Comparison of ENCODE assay signal across 8 cellular contexts in genomic region chr6:90274481-90275030, GRCh38. TPM values are rescaled to one million over a fixed set of nuclear protein-coding genes. Genes with fewer than 3 reads are reported as not detected.
DNase-seq lines count a peak whose midpoint lies in the region; ATAC-seq lines count a peak whose summit lies in the region.

No MANE protein-coding gene starts in this region.

- POLR2A ChIA-PET in CD8-positive, alpha-beta memory T cell (lab: Charles Lee), result interaction anchor here (0.7 to 4.0 kb wide), 5 partner anchors 10 to 188 kb away, joined by 3 to 14 read pairs (median 4); partner anchors contain the start of gene BACH2

- peak overlapping the region; percentile 53 to 81 (median 75) for H3K4me3 Mint-ChIP-seq in CD8-positive, alpha-beta memory T cell

- peak; percentile 77 to 97 (median 96) for DNase-seq in CD8-positive, alpha-beta memory T cell
- DNase-seq in T-helper 22 cell (ENCODE audit: low read depth) (peak; percentile 92), SIG-M5 treated with dmso at 0.1 percent for 504 hours (lab: John Stamatoyannopoulos, UW; ENCODE audit: unreplicated experiment) (no peak), middle frontal gyrus (ENCODE audit: extremely low spot score, low spot score) (no peak)
- peak; percentile 93 for DNase-seq in activated naive CD4-positive, alpha-beta T cell treated with anti-CD3 and anti-CD28 coated beads, Interleukin-2, amount 50 U/mL, for 16 hours
- DNase-seq in stimulated activated CD4-positive, alpha-beta T cell treated with anti-CD3 and anti-CD28 coated beads, Interleukin-15, amount 100 ng/mL, for 48 hours (ENCODE audit: low read depth in 2 of 2), result peak; percentile 87 to 94

- peaks cover 81% of the 10 kb centered on the region for H3K4me1 ChIP-seq in CD8-positive, alpha-beta memory T cell (ENCODE audit: insufficient read depth, low read length)

- H3K36me3 Mint-ChIP-seq in CD8-positive, alpha-beta memory T cell, result peaks cover 7 to 20% (median 19%) of the 10 kb centered on the region in 3 donors

- H3K27ac Mint-ChIP-seq in CD8-positive, alpha-beta memory T cell, result peak overlapping the region; percentile 93 to 100 (median 99)

- no peaks in the 10 kb centered on the region for H3K9me3 ChIP-seq in CD8-positive, alpha-beta memory T cell (ENCODE audit: low read length)

- CTCF ChIA-PET in CD8-positive, alpha-beta memory T cell (lab: Charles Lee), result interaction anchor here (0.8 to 1.9 kb wide), 11 partner anchors 11 to 455 kb away, joined by 3 to 17 read pairs (median 4); partner anchors contain the start of gene MDN1

- peaks cover 40 to 78% (median 75%) of the 10 kb centered on the region in 3 donors for H3K4me1 Mint-ChIP-seq in CD8-positive, alpha-beta memory T cell

- peaks cover 0 to 4% (median 0%) of the 10 kb centered on the region in 5 donors for H3K9me3 Mint-ChIP-seq in CD8-positive, alpha-beta memory T cell

- H3K27ac ChIP-seq in CD8-positive, alpha-beta memory T cell (ENCODE audit: low read depth, low read length), result peak overlapping the region; percentile 21

- no peak for ATAC-seq in GM19397 (IDR thresholded peaks at IDR 0.05; ENCODE audit: unreplicated experiment)
- no peak for ATAC-seq in HG03469 (IDR thresholded peaks at IDR 0.05; ENCODE audit: unreplicated experiment)

- H3K4me3 ChIP-seq in CD8-positive, alpha-beta memory T cell (ENCODE audit: low read length), result peak overlapping the region; percentile 5

- peaks cover 0 to 6% of the 10 kb centered on the region in 2 donors for H3K27me3 Mint-ChIP-seq in CD8-positive, alpha-beta memory T cell

- no peaks in the 10 kb centered on the region for H3K36me3 ChIP-seq in CD8-positive, alpha-beta memory T cell (ENCODE audit: insufficient read depth, low read length)

- no peaks in the 10 kb centered on the region for H3K27me3 ChIP-seq in CD8-positive, alpha-beta memory T cell (ENCODE audit: insufficient read depth, low read length, poor library complexity, severe bottlenecking)

RNA-seq across cellular contexts. Expression of gene BACH2, which starts 22.1 kb away (rescaled TPM):
- total RNA-seq in CD8-positive, alpha-beta memory T cell, result 10 to 100 TPM; 39.9 to 41.8 TPM
- polyA plus RNA-seq in CD8-positive, alpha-beta memory T cell, result 7.4 TPM

Comparison
In these comparisons a context has a peak if more than half of its experiments do, and no peak if none do; other contexts are left out.
1. DNase-seq: peak in CD8-positive, alpha-beta memory T cell (5 of 5), T-helper 22 cell (single experiment), activated naive CD4-positive, alpha-beta T cell treated with anti-CD3 and anti-CD28 coated beads, Interleukin-2, amount 50 U/mL, for 16 hours (single experiment) and stimulated activated CD4-positive, alpha-beta T cell treated with anti-CD3 and anti-CD28 coated beads, Interleukin-15, amount 100 ng/mL, for 48 hours (2 of 2); none in SIG-M5 treated with dmso at 0.1 percent for 504 hours (single experiment) and middle frontal gyrus (single experiment).